8 cellular contexts compared by ENCODE assay signal in the genomic region with DNA sequence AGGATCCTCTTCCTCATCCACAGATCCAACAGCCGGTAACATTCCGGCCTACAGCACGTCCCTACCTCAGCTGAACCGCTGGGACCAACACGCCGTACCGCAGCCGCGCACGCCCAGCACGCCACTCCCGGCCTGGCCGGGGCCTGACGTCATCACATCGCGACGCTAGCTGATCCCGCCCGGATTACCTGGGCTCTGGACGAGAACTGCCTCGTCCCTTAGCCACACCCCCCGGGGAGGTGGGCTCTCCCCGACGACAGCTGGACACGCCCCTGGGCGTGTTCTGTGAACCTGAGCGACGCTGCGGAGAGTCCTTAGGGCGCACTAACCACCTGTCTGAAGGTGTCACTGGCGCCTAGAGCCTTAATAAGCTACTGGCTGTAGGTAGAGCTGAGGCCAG. TPM values are rescaled to one million over a fixed set of nuclear protein-coding genes. Genes with fewer than 3 reads are reported as not detected.
DNase-seq lines count a peak whose midpoint lies in the region; ATAC-seq and TF ChIP-seq lines count a peak whose summit lies in the region.
"Not testable (repeated sequence)": the region's sequence is repeated elsewhere in the genome, so short reads cannot be mapped to it uniquely, and the experiment has no call there.

Gene ZNG1F, minus strand, starts transcription at position 101 of the 400 bp plus-strand sequence. Its CDS starts 59 bp downstream, at position 42.

- not testable (repeated sequence) for H3K27me3 ChIP-seq in HCT116 (ENCODE audit: insufficient read depth, low read length); breast epithelium; naive thymus-derived CD4-positive, alpha-beta T cell (ENCODE audit: control insufficient read depth in 2 of 2, insufficient read depth in 2 of 2, low read length in 2 of 2); smooth muscle cell (ENCODE audit: low read depth)

- H3K4me1 Mint-ChIP-seq in T-cell; activated T-helper 17 cell treated with anti-CD3 and anti-CD28 coated beads, Interleukin-2, amount 50 U/mL, for 72 hours; naive thymus-derived CD4-positive, alpha-beta T cell: not testable (repeated sequence)

- not testable (repeated sequence) for H3F3A ChIP-seq in smooth muscle cell (ENCODE audit: low read depth)

- not testable (repeated sequence) for H3K27ac Mint-ChIP-seq in T-cell; activated T-helper 17 cell treated with anti-CD3 and anti-CD28 coated beads, Interleukin-2, amount 50 U/mL, for 72 hours; naive thymus-derived CD4-positive, alpha-beta T cell

- H3K36me3 ChIP-seq in HCT116 (ENCODE audit: control insufficient read depth in 1 of 2, insufficient read depth in 2 of 2, low read length in 2 of 2); breast epithelium; naive thymus-derived CD4-positive, alpha-beta T cell (ENCODE audit: control insufficient read depth in 2 of 3, insufficient read depth in 3 of 3, low read length in 3 of 3); smooth muscle cell (ENCODE audit: low read depth): not testable (repeated sequence)

- intact Hi-C loops in HCT116 (cut with micrococcal nuclease); breast epithelium (cut with DNase I; ENCODE audit: low total_unique reads); naive thymus-derived CD4-positive, alpha-beta T cell (cut with micrococcal nuclease): not testable (repeated sequence)

- ATAC-seq in HCT116; T-cell (replicated peaks in 1 of 4); activated T-helper 17 cell treated with anti-CD3 and anti-CD28 coated beads, Interleukin-2, amount 50 U/mL, for 72 hours (replicated peaks); naive thymus-derived CD4-positive, alpha-beta T cell: not testable (repeated sequence)

- H3K4me1 ChIP-seq in HCT116 (ENCODE audit: control insufficient read depth in 1 of 2, insufficient read depth in 2 of 2, low read length in 2 of 2); breast epithelium; naive thymus-derived CD4-positive, alpha-beta T cell (ENCODE audit: control insufficient read depth in 2 of 2, insufficient read depth in 2 of 2, low read length in 2 of 2); smooth muscle cell (ENCODE audit: low read depth): not testable (repeated sequence)

- H3K36me3 Mint-ChIP-seq in T-cell; activated T-helper 17 cell treated with anti-CD3 and anti-CD28 coated beads, Interleukin-2, amount 50 U/mL, for 72 hours (ENCODE audit: low read depth); naive thymus-derived CD4-positive, alpha-beta T cell: not testable (repeated sequence)

- not testable (repeated sequence) for H3K27ac ChIP-seq in HCT116 (ENCODE audit: low read depth, low read length); breast epithelium; naive thymus-derived CD4-positive, alpha-beta T cell (ENCODE audit: low read depth, low read length); smooth muscle cell (ENCODE audit: low read depth)

- H2AFZ ChIP-seq in HCT116 (ENCODE audit: low read depth, low read length, poor library complexity, severe bottlenecking); smooth muscle cell (ENCODE audit: low read depth): not testable (repeated sequence)

- H3K27me3 Mint-ChIP-seq in T-cell; activated T-helper 17 cell treated with anti-CD3 and anti-CD28 coated beads, Interleukin-2, amount 50 U/mL, for 72 hours; naive thymus-derived CD4-positive, alpha-beta T cell: not testable (repeated sequence)

- not testable (repeated sequence) for H3K9me3 Mint-ChIP-seq in T-cell; activated T-helper 17 cell treated with anti-CD3 and anti-CD28 coated beads, Interleukin-2, amount 50 U/mL, for 72 hours; naive thymus-derived CD4-positive, alpha-beta T cell

- H3K4me2 ChIP-seq in HCT116 (ENCODE audit: low read length); smooth muscle cell: not testable (repeated sequence)

- CTCF ChIA-PET in HCT116 (lab: Charles Lee); T-cell (lab: Charles Lee); naive thymus-derived CD4-positive, alpha-beta T cell (lab: Charles Lee): not testable (repeated sequence)

- not testable (repeated sequence) for H3K9ac ChIP-seq in HCT116 (ENCODE audit: low read length); smooth muscle cell (ENCODE audit: low read depth)

- RAD21 ChIA-PET in HCT116 (lab: Charles Lee; ENCODE audit: low non-redundant PET in 1 of 2, low total read pairs in 2 of 2, uncharacterized antibody in 2 of 2, unreplicated experiment in 2 of 2), result not testable (repeated sequence)

- not testable (repeated sequence) for H3K4me3 Mint-ChIP-seq in T-cell; activated T-helper 17 cell treated with anti-CD3 and anti-CD28 coated beads, Interleukin-2, amount 50 U/mL, for 72 hours; naive thymus-derived CD4-positive, alpha-beta T cell

- not testable (repeated sequence) for DNase-seq in HCT116 (ENCODE audit: low read depth, low spot score); T-cell; breast epithelium (ENCODE audit: low spot score in 2 of 2); glomerular endothelial cell (ENCODE audit: extremely low read depth, low read depth, low spot score); naive thymus-derived CD4-positive, alpha-beta T cell; smooth muscle cell (lab: John Stamatoyannopoulos, UW; ENCODE audit: unreplicated experiment); ureter (ENCODE audit: low spot score)

- no CpG with 5 or more reads among the region's 31 CpGs for WGBS in smooth muscle cell (ENCODE audit: low lambda C conversion rate)

- H3K79me2 ChIP-seq in HCT116 (ENCODE audit: insufficient read depth, low read length); smooth muscle cell (ENCODE audit: low read depth): not testable (repeated sequence)

- not testable (repeated sequence) for TF ChIP-seq CTCF in HCT116 (IDR thresholded peaks at IDR 0.05 in 2 of 3, conservative IDR thresholded peaks at IDR 0.05 in 1 of 3; ENCODE audit: borderline replicate concordance in 1 of 3, insufficient read depth in 1 of 3, low read depth in 2 of 3, low read length in 2 of 3); breast epithelium (IDR thresholded peaks at IDR 0.05); smooth muscle cell (IDR thresholded peaks at IDR 0.05; ENCODE audit: borderline replicate concordance, insufficient read depth, poor library complexity, severe bottlenecking)

- BruUV-seq in HCT116 (replicated peaks; lab: Mats Ljungman, UMichigan), result not testable (repeated sequence)

- not testable (repeated sequence) for TF ChIP-seq POLR2A in HCT116 (IDR thresholded peaks at IDR 0.05; ENCODE audit: borderline replicate concordance, extremely low read depth, insufficient read depth, insufficient read length); breast epithelium (IDR thresholded peaks at IDR 0.05)

- not testable (repeated sequence) for H4K20me1 ChIP-seq in HCT116 (ENCODE audit: insufficient read depth); smooth muscle cell (ENCODE audit: low read depth)

- not testable (repeated sequence) for H3K4me3 ChIP-seq in HCT116 (replicated peaks in 1 of 2; ENCODE audit: low read depth in 1 of 2, low read length in 2 of 2); breast epithelium; naive thymus-derived CD4-positive, alpha-beta T cell (ENCODE audit: low read length); smooth muscle cell

- H3K9me3 ChIP-seq in HCT116 (ENCODE audit: control insufficient read depth in 1 of 2, insufficient read depth in 1 of 2, low read depth in 1 of 2, low read length in 2 of 2); breast epithelium; naive thymus-derived CD4-positive, alpha-beta T cell (ENCODE audit: control insufficient read depth in 2 of 3, low read length in 3 of 3); smooth muscle cell (replicated peaks; ENCODE audit: low read depth): not testable (repeated sequence)

- POLR2A ChIA-PET in HCT116 (lab: Charles Lee); T-cell (lab: Charles Lee); naive thymus-derived CD4-positive, alpha-beta T cell (lab: Charles Lee): not testable (repeated sequence)

- not testable (repeated sequence) for TF ChIP-seq RAD21 in HCT116 (IDR thresholded peaks at IDR 0.05; ENCODE audit: low read depth)

- not testable (repeated sequence) for H3K9me2 ChIP-seq in HCT116 (ENCODE audit: insufficient read depth)

RNA-seq across cellular contexts. Expression of gene ZNG1F, which starts in this region (rescaled TPM):
- total RNA-seq in HCT116 (2021; ENCODE audit: unreplicated experiment) (17.1 TPM), T-cell (10 to 100 TPM; 10.4 to 12.5 (median 11.0) TPM), breast epithelium (10 to 100 TPM in 2 of 3 donors, 1 to 10 TPM in 1; 6.4 to 31.2 (median 22.9) TPM), glomerular endothelial cell (5.6 and 10.6 TPM in 2 replicates), smooth muscle cell (11.9 and 27.0 TPM in 2 replicates), ureter (27.5 TPM)
- polyA plus RNA-seq in HCT116 (2012), result 9.5 and 9.6 TPM in 2 replicates
- total RNA-seq in activated T-helper 17 cell treated with anti-CD3 and anti-CD28 coated beads, Interleukin-2, amount 50 U/mL, for 72 hours, result 10 to 100 TPM; 12.2 to 13.0 TPM
- total RNA-seq in naive thymus-derived CD4-positive, alpha-beta T cell, result 10 to 100 TPM in 4 of 5 experiments, 1 to 10 TPM in 1; 7.6 to 12.4 (median 12.0) TPM
- 1 to 10 TPM; 6.4 to 7.3 TPM for polyA plus RNA-seq in naive thymus-derived CD4-positive, alpha-beta T cell
- 12.7 and 14.1 TPM in 2 replicates for polyA plus RNA-seq in smooth muscle cell
